8 cellular contexts compared by ENCODE assay signal in the genomic region with DNA sequence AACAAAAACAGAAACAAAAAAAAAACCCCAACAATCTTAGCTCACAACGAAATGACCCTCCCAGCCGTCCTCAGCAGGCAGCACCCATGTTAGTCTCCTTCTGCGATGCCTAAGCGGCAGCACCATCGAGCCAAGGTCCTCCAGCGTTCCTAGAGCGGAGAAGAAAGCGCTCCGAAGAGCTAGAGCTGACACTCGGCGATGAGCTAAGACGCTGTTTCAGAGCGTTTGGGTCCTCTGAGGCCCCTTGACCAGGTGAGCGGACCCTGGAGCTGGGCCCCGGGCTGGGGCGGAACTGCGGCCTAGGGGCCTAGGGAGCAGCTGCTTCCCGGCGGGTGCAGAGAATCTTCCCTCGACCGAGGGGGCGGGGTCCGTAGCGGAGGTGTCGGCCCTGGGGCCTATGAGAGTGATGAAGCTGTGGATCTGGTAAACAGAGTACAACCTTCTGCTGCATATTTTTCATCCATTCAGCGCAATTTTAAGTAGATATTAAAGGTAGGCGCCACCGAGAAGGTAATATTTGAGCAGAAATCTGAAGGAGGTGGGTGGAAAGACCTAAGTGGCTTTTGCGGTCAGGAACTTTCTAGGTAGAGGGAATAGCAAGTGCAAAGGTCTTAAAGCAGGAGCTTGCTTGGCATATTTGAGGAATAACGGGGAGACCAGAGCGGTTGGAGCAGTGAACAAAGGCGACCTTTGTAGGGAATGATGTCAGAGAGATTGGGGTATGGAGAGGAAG. TPM values are rescaled to one million over a fixed set of nuclear protein-coding genes. Genes with fewer than 3 reads are reported as not detected.
A peak's percentile ranks its signal among the peaks of the same experiment; 100 is the strongest.
DNase-seq lines count a peak whose midpoint lies in the region; ATAC-seq and TF ChIP-seq lines count a peak whose summit lies in the region.

Gene ZSCAN26 (plus strand): TSS at position 182 of the 733 bp plus-strand sequence. CDS start 4,777 bp downstream, outside the sequence.

- ATAC-seq in GM21360 (IDR thresholded peaks at IDR 0.05; ENCODE audit: unreplicated experiment) = peak; percentile 85
- peak; percentile 97 for ATAC-seq in activated CD8-positive, alpha-beta memory T cell treated with anti-CD3 and anti-CD28 coated beads, Interleukin-2, amount 10 ng/mL, durations not matched to agents 7 days and 5 days
- peak; percentile 97 for ATAC-seq in memory B cell (ENCODE audit: low read depth)

- DNase-seq in Caco-2 = peak; percentile 92
- DNase-seq in HT-29 (ENCODE audit: low spot score) = peak; percentile 95
- peak; percentile 55 for DNase-seq in NK-92 (lab: John Stamatoyannopoulos, UW; ENCODE audit: unreplicated experiment)
- peak; percentile 93 for DNase-seq in activated CD8-positive, alpha-beta memory T cell treated with anti-CD3 and anti-CD28 coated beads, Interleukin-2, amount 10 ng/mL, durations not matched to agents 7 days and 5 days
- peak; percentile 97 for DNase-seq in endodermal cell
- DNase-seq in memory B cell (ENCODE audit: low spot score in 2 of 2) = peak; percentile 84 to 96
- DNase-seq in stimulated activated CD8-positive, alpha-beta memory T cell treated with anti-CD3 and anti-CD28 coated beads, Interleukin-12 subunit alpha, Interleukin-12 subunit beta, amount 100 ng/mL, for 24 hours (ENCODE audit: extremely low read depth) = peak; percentile 52

- H3K27ac ChIP-seq in endodermal cell (ENCODE audit: low read depth, low read length) = peak within 1 kb of the TSS; percentile 39

- CTCF ChIA-PET in Caco-2 (lab: Charles Lee) = interaction anchor here (0.8 to 1.7 kb wide), 5 partner anchors 15 to 163 kb away, joined by 3 to 9 read pairs (median 4); partner anchors contain the start of gene ZKSCAN4
- CTCF ChIA-PET in activated CD8-positive, alpha-beta memory T cell treated with anti-CD3 and anti-CD28 coated beads, Interleukin-2, amount 10 ng/mL, durations not matched to agents 7 days and 5 days (lab: Charles Lee) = interaction anchor here (1.1 to 2.7 kb wide), 7 partner anchors 8 to 163 kb away, joined by 3 to 21 read pairs (median 6); partner anchors contain the start of genes PGBD1, ZKSCAN4 and ZSCAN12

- no peak for TF ChIP-seq CTCF in Caco-2 (IDR thresholded peaks at IDR 0.05; ENCODE audit: insufficient read depth in 1 of 2, low read depth in 1 of 2, low read length in 1 of 2, severe bottlenecking in 1 of 2, unreplicated experiment in 1 of 2)
- TF ChIP-seq CTCF in endodermal cell (conservative IDR thresholded peaks at IDR 0.05) = no peak

- H3K9me3 ChIP-seq in Caco-2 (no peaks in the 10 kb centered on the region), endodermal cell (ENCODE audit: control insufficient read depth, low read length) (no peaks in the 10 kb centered on the region)

- no peaks in the 10 kb centered on the region for H3K36me3 Mint-ChIP-seq in Caco-2 (ENCODE audit: insufficient read depth, unreplicated experiment)
- peaks cover 11% of the 10 kb centered on the region for H3K36me3 Mint-ChIP-seq in activated CD8-positive, alpha-beta memory T cell treated with anti-CD3 and anti-CD28 coated beads, Interleukin-2, amount 10 ng/mL, durations not matched to agents 7 days and 5 days
- H3K36me3 Mint-ChIP-seq in endodermal cell (ENCODE audit: low read depth) = peaks cover 6% of the 10 kb centered on the region
- peaks cover 12% of the 10 kb centered on the region for H3K36me3 Mint-ChIP-seq in memory B cell

- H3K4me3 Mint-ChIP-seq in Caco-2 (ENCODE audit: unreplicated experiment) (no peak within 1 kb of the TSS), endodermal cell (no peak within 1 kb of the TSS), memory B cell (no peak within 1 kb of the TSS)
- no peak within 1 kb of the TSS for H3K4me3 Mint-ChIP-seq in activated CD8-positive, alpha-beta memory T cell treated with anti-CD3 and anti-CD28 coated beads, Interleukin-2, amount 10 ng/mL, durations not matched to agents 7 days and 5 days

- POLR2A ChIA-PET in Caco-2 (lab: Charles Lee) = interaction anchor here (0.8 to 1.7 kb wide), 6 partner anchors 14 to 402 kb away, joined by 3 to 13 read pairs (median 5); partner anchors contain the start of genes PGBD1, ZKSCAN4, ZKSCAN8 and ZSCAN31

- no peaks in the 10 kb centered on the region for H3K27me3 ChIP-seq in Caco-2 (replicated peaks; ENCODE audit: control insufficient read depth, insufficient read depth, low read length)
- no peaks in the 10 kb centered on the region for H3K27me3 ChIP-seq in endodermal cell (ENCODE audit: control insufficient read depth, insufficient read depth, low read length, poor library complexity, severe bottlenecking)

- H3K4me3 ChIP-seq in Caco-2 (ENCODE audit: low read depth, low read length) (peak within 1 kb of the TSS; percentile 57), endodermal cell (ENCODE audit: low read length) (peak within 1 kb of the TSS; percentile 99)

- H3K36me3 ChIP-seq in Caco-2 (ENCODE audit: control insufficient read depth, insufficient read depth, low read length) = no peaks in the 10 kb centered on the region; the same call in 1 of the 2 replicates
- H3K36me3 ChIP-seq in endodermal cell (ENCODE audit: control insufficient read depth, insufficient read depth, low read length) = no peaks in the 10 kb centered on the region

- peak within 1 kb of the TSS; percentile 66 for H3K9ac ChIP-seq in endodermal cell (ENCODE audit: extremely low read depth, low read length, poor library complexity, severe bottlenecking)

- WGBS in endodermal cell (ENCODE audit: insufficient coverage in 1 of 2, insufficient read length in 1 of 2), 2 experiments = 1 to 2% methylated on average over 19 to 32 of the region's 32 CpGs

- intact Hi-C loops in Caco-2 (cut with micrococcal nuclease; ENCODE audit: unreplicated experiment) = loop anchor here (1.0 kb wide), 4 partner anchors 14 to 89 kb away; partner anchors contain the start of genes PGBD1, ZKSCAN4 and ZSCAN9

- no peaks in the 10 kb centered on the region for H3K4me1 Mint-ChIP-seq in Caco-2 (ENCODE audit: low read depth, unreplicated experiment)
- peaks cover 22% of the 10 kb centered on the region for H3K4me1 Mint-ChIP-seq in activated CD8-positive, alpha-beta memory T cell treated with anti-CD3 and anti-CD28 coated beads, Interleukin-2, amount 10 ng/mL, durations not matched to agents 7 days and 5 days
- H3K4me1 Mint-ChIP-seq in endodermal cell = peaks cover 21% of the 10 kb centered on the region
- peaks cover 10% of the 10 kb centered on the region for H3K4me1 Mint-ChIP-seq in memory B cell

- H3K27me3 Mint-ChIP-seq in Caco-2 (ENCODE audit: insufficient read depth, unreplicated experiment) = no peaks in the 10 kb centered on the region
- H3K27me3 Mint-ChIP-seq in activated CD8-positive, alpha-beta memory T cell treated with anti-CD3 and anti-CD28 coated beads, Interleukin-2, amount 10 ng/mL, durations not matched to agents 7 days and 5 days = peaks cover 3% of the 10 kb centered on the region
- H3K27me3 Mint-ChIP-seq in endodermal cell (ENCODE audit: insufficient read depth) = no peaks in the 10 kb centered on the region
- no peaks in the 10 kb centered on the region for H3K27me3 Mint-ChIP-seq in memory B cell

- no TSS peak for BruUV-seq in Caco-2 (replicated peaks; lab: Mats Ljungman, UMichigan)

- H3K4me1 ChIP-seq in Caco-2 (peaks cover 15% of the 10 kb centered on the region), endodermal cell (ENCODE audit: control insufficient read depth, insufficient read depth, low read length) (peaks cover 6% of the 10 kb centered on the region)

- no peak within 1 kb of the TSS for H3K27ac Mint-ChIP-seq in Caco-2 (ENCODE audit: unreplicated experiment)
- no peak within 1 kb of the TSS for H3K27ac Mint-ChIP-seq in activated CD8-positive, alpha-beta memory T cell treated with anti-CD3 and anti-CD28 coated beads, Interleukin-2, amount 10 ng/mL, durations not matched to agents 7 days and 5 days
- H3K27ac Mint-ChIP-seq in endodermal cell = peak within 1 kb of the TSS; percentile 6
- H3K27ac Mint-ChIP-seq in memory B cell = no peak within 1 kb of the TSS

- H3K9me3 Mint-ChIP-seq in Caco-2 (ENCODE audit: unreplicated experiment) = no peaks in the 10 kb centered on the region
- no peaks in the 10 kb centered on the region for H3K9me3 Mint-ChIP-seq in activated CD8-positive, alpha-beta memory T cell treated with anti-CD3 and anti-CD28 coated beads, Interleukin-2, amount 10 ng/mL, durations not matched to agents 7 days and 5 days (ENCODE audit: low read depth)
- H3K9me3 Mint-ChIP-seq in endodermal cell = no peaks in the 10 kb centered on the region
- H3K9me3 Mint-ChIP-seq in memory B cell = no peaks in the 10 kb centered on the region

RNA-seq across cellular contexts. Expression of gene ZSCAN26, which starts in this region (rescaled TPM):
- total RNA-seq in Caco-2 (2022) (7.2 and 7.8 TPM in 2 replicates), endodermal cell (10 to 100 TPM; 10.9 to 18.9 TPM)
- 1.0 and 3.2 TPM in 2 replicates for total RNA-seq in HT-29 (2014; rRNA removed; shearing (Covaris generic))
- 10 to 100 TPM in 1 of 2 experiments, 1 to 10 TPM in 1; 7.8 to 11.7 TPM for total RNA-seq in activated CD8-positive, alpha-beta memory T cell treated with anti-CD3 and anti-CD28 coated beads, Interleukin-2, amount 10 ng/mL, durations not matched to agents 7 days and 5 days
- 24.9 TPM for polyA plus RNA-seq in endodermal cell (2013, experiment 1 of 2)
- polyA plus RNA-seq in endodermal cell (2013, experiment 2 of 2) = 21.1 TPM

Comparison
In these comparisons a context has a peak if more than half of its experiments do, and no peak if none do; other contexts are left out.
1. Peak in every context shown above with its lines: DNase-seq, ATAC-seq, H3K4me3 ChIP-seq and H3K27ac ChIP-seq.